Comparison of ENCODE assay signal across 8 cellular contexts in the genomic region with DNA sequence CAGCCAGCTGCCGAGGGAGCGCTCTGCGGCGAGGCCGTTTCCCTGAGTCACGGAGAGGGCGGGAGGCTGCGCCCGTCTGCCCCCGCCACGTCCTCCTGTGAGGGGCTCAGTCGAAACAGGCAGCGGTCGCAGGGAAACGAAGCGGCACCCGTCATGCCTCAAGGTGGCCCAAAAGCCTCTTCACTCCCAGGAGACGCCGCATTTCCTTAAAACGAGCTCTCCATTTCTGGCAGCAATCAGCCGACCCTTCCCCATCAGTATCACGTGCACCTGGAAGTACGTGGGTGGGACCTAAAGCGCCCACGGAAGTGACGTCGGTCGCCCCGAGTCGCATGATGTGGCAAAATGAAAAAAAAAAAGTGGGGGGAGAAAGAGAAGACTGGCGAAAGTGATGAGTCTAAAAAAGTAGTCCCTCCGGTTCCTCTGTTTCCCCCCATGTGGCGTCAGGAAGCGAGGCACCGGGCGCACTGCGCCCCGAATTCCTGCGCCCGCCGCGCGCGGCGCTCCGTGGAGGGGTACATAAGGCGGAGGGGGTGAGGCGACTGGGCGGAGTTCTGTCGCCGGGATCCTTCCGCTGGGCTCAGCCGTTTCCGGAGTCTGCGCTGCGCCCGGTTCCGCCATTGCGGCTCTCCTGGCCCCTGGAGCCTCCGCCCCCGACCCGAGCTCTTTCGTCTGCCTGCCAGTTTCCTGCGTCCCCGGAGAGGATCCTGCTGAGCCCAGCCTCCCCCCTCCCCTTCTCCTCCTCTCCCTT. TPM values are rescaled to one million over a fixed set of nuclear protein-coding genes. Genes with fewer than 3 reads are reported as not detected.
DNase-seq lines count a peak whose midpoint lies in the region; ATAC-seq and TF ChIP-seq lines count a peak whose summit lies in the region.

A gene (plus strand): TSS at position 583 of the 751 bp plus-strand sequence. CDS start 237 bp downstream, outside the sequence.

- H3K27me3 ChIP-seq in upper lobe of right lung = no peaks in the 10 kb centered on the region

- TF ChIP-seq CTCF in GM13976 (IDR thresholded peaks at IDR 0.05; ENCODE audit: borderline replicate concordance, control extremely low read depth, extremely low read depth, insufficient read depth, missing control alignments) (no peak), upper lobe of right lung (IDR thresholded peaks at IDR 0.05) (no peak)

- H3K27ac ChIP-seq in upper lobe of right lung = peak within 1 kb of the TSS; percentile 96

- no peaks in the 10 kb centered on the region for H3K9me3 ChIP-seq in upper lobe of right lung

- H3K27ac Mint-ChIP-seq in T-helper 1 cell treated with Interleukin-12 subunit alpha and Interleukin-12 subunit beta and Interleukin-4 antibody, amounts not matched to agents 30 μg/mL and 1 μg/mL, for 36 hours = peak within 1 kb of the TSS; percentile 98

- peaks cover 41% of the 10 kb centered on the region for H3K4me1 ChIP-seq in upper lobe of right lung

- peak; percentile 86 for DNase-seq in GM13976 (ENCODE audit: low spot score)
- DNase-seq in NCI-H146 treated with DMSO at 0.1 percent for 48 hours (lab: John Stamatoyannopoulos, UW; ENCODE audit: unreplicated experiment) = peak; percentile 91
- DNase-seq in amniotic stem cell (lab: John Stamatoyannopoulos, UW) = peak; percentile 95
- peak; percentile 93 for DNase-seq in left cardiac atrium
- peak; percentile 98 for DNase-seq in posterior vena cava (ENCODE audit: low spot score)
- peak; percentile 96 for DNase-seq in upper lobe of right lung

- H3K4me3 Mint-ChIP-seq in T-helper 1 cell treated with Interleukin-12 subunit alpha and Interleukin-12 subunit beta and Interleukin-4 antibody, amounts not matched to agents 30 μg/mL and 1 μg/mL, for 36 hours = peak within 1 kb of the TSS; percentile 96

- intact Hi-C loops in left cardiac atrium (cut with DNase I) (loop anchor here in 1 of 2 donors (5.0 kb wide), 1 partner anchor 52 kb away; a partner anchor contains a TSS), posterior vena cava (cut with DNase I) (loop anchor here (2.0 to 10.0 kb wide), 2 partner anchors 77 to 245 kb away; no protein-coding TSS in a partner anchor), upper lobe of right lung (cut with DNase I) (no loop called here)

- peaks cover 40% of the 10 kb centered on the region for H3K4me1 Mint-ChIP-seq in T-helper 1 cell treated with Interleukin-12 subunit alpha and Interleukin-12 subunit beta and Interleukin-4 antibody, amounts not matched to agents 30 μg/mL and 1 μg/mL, for 36 hours (ENCODE audit: low read depth)

- H3K4me3 ChIP-seq in upper lobe of right lung = peak within 1 kb of the TSS; percentile 86

- no peaks in the 10 kb centered on the region for H3K9me3 Mint-ChIP-seq in T-helper 1 cell treated with Interleukin-12 subunit alpha and Interleukin-12 subunit beta and Interleukin-4 antibody, amounts not matched to agents 30 μg/mL and 1 μg/mL, for 36 hours

- ATAC-seq in HG02870 (IDR thresholded peaks at IDR 0.05; ENCODE audit: unreplicated experiment) (peak; percentile 75), left cardiac atrium (peak; percentile 93 to 96), upper lobe of right lung (peak; percentile 95)

- in situ Hi-C loops in GM13976 (cut with MboI; ENCODE audit: low sequenced_read_pairs, unreplicated experiment) = no loop called here

- H3K36me3 ChIP-seq in upper lobe of right lung = no peaks in the 10 kb centered on the region

- peaks cover 12% of the 10 kb centered on the region for H3K36me3 Mint-ChIP-seq in T-helper 1 cell treated with Interleukin-12 subunit alpha and Interleukin-12 subunit beta and Interleukin-4 antibody, amounts not matched to agents 30 μg/mL and 1 μg/mL, for 36 hours (ENCODE audit: low read depth)

- no peaks in the 10 kb centered on the region for H3K27me3 Mint-ChIP-seq in T-helper 1 cell treated with Interleukin-12 subunit alpha and Interleukin-12 subunit beta and Interleukin-4 antibody, amounts not matched to agents 30 μg/mL and 1 μg/mL, for 36 hours (ENCODE audit: low read depth)

RNA-seq across cellular contexts. Expression of the gene that starts here (rescaled TPM):
- total RNA-seq in left cardiac atrium = 100 to 1,000 TPM; 179 to 220 TPM
- total RNA-seq in posterior vena cava = 100 to 1,000 TPM; 250 to 254 TPM
- 210 TPM for total RNA-seq in upper lobe of right lung

Comparison
In these comparisons a context has a peak if more than half of its experiments do, and no peak if none do; other contexts are left out.
1. Peak in every context shown above with its lines: DNase-seq, ATAC-seq, H3K4me3 ChIP-seq and H3K27ac ChIP-seq.